ENCODE assay signal across 1 cellular context in the genomic region with DNA sequence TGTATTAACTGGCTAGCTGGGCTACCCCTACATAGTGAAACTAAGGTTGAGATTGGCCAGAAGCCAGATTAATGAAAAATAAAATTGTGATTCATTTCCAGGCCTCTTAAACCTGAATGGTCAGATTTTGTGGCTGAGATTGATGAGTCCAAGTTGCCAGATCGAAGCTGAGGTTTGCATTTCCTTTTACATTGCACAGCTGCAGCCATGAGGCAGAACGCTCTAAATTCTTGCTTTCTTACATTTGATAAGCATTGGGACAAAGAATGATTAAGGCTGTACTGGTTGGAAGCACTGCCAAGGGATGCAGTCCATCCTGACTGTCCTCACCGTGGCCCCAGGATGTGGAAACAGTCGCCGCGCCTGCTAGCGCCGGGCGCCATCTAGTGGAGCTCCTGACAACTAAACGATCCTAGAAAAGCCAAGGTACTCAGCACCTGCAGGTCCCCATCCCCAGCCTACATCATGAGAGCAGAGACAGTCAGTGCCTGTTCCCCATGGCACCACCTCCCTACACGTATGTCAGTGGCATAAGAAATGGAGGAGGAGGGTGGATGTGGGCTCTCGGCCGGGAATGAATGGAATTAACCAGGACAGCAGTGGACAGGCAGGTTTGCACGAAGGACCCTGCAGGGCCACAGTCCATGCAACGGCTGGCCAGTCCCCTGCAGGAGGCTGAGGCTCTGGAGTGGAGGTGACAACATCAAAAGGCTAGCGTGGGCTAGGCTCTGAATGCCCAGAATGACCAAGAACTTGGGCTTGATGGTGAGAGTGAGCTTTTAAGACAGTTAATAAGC.
TF ChIP-seq lines count a peak whose summit lies in the region.

No MANE protein-coding gene starts in this region.

TF ChIP-seq in HepG2, 621 proteins besides CTCF, POLR2A, EP300 and RAD21 (continued from another document):
- TF ChIP-seq, protein P1, sequence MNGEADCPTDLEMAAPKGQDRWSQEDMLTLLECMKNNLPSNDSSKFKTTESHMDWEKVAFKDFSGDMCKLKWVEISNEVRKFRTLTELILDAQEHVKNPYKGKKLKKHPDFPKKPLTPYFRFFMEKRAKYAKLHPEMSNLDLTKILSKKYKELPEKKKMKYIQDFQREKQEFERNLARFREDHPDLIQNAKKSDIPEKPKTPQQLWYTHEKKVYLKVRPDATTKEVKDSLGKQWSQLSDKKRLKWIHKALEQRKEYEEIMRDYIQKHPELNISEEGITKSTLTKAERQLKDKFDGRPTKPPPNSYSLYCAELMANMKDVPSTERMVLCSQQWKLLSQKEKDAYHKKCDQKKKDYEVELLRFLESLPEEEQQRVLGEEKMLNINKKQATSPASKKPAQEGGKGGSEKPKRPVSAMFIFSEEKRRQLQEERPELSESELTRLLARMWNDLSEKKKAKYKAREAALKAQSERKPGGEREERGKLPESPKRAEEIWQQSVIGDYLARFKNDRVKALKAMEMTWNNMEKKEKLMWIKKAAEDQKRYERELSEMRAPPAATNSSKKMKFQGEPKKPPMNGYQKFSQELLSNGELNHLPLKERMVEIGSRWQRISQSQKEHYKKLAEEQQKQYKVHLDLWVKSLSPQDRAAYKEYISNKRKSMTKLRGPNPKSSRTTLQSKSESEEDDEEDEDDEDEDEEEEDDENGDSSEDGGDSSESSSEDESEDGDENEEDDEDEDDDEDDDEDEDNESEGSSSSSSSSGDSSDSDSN (CRISPR knock-in tag; IDR thresholded peaks at IDR 0.05): peak; percentile 30; the same call in 1 of the 2 replicates
- TF ChIP-seq ZNF775 (CRISPR knock-in tag; IDR thresholded peaks at IDR 0.05; ENCODE audit: borderline replicate concordance): no peak
- no peak for TF ChIP-seq SP1 (IDR thresholded peaks at IDR 0.05)
- no peak for TF ChIP-seq SP1 (CRISPR knock-in tag; IDR thresholded peaks at IDR 0.05)
- TF ChIP-seq ZNF598 (CRISPR knock-in tag; IDR thresholded peaks at IDR 0.05; ENCODE audit: borderline replicate concordance): 0 out of 2 replicates have a peak, but pooled peaks have one; percentile 33
- TF ChIP-seq, protein P2, sequence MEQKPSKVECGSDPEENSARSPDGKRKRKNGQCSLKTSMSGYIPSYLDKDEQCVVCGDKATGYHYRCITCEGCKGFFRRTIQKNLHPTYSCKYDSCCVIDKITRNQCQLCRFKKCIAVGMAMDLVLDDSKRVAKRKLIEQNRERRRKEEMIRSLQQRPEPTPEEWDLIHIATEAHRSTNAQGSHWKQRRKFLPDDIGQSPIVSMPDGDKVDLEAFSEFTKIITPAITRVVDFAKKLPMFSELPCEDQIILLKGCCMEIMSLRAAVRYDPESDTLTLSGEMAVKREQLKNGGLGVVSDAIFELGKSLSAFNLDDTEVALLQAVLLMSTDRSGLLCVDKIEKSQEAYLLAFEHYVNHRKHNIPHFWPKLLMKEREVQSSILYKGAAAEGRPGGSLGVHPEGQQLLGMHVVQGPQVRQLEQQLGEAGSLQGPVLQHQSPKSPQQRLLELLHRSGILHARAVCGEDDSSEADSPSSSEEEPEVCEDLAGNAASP (CRISPR knock-in tag; IDR thresholded peaks at IDR 0.05; ENCODE audit: borderline replicate concordance): peak; percentile 83; the same call in 1 of the 2 replicates
- peak; percentile 69 for TF ChIP-seq CEBPG (CRISPR knock-in tag; IDR thresholded peaks at IDR 0.05)
- TF ChIP-seq TBX2 (CRISPR knock-in tag; IDR thresholded peaks at IDR 0.05; ENCODE audit: borderline replicate concordance): peak; percentile 20; the same call in 1 of the 2 replicates
- TF ChIP-seq FOSL2 (CRISPR knock-in tag; IDR thresholded peaks at IDR 0.05): peak; percentile 25; the same call in 1 of the 2 replicates
- TF ChIP-seq, protein P3, sequence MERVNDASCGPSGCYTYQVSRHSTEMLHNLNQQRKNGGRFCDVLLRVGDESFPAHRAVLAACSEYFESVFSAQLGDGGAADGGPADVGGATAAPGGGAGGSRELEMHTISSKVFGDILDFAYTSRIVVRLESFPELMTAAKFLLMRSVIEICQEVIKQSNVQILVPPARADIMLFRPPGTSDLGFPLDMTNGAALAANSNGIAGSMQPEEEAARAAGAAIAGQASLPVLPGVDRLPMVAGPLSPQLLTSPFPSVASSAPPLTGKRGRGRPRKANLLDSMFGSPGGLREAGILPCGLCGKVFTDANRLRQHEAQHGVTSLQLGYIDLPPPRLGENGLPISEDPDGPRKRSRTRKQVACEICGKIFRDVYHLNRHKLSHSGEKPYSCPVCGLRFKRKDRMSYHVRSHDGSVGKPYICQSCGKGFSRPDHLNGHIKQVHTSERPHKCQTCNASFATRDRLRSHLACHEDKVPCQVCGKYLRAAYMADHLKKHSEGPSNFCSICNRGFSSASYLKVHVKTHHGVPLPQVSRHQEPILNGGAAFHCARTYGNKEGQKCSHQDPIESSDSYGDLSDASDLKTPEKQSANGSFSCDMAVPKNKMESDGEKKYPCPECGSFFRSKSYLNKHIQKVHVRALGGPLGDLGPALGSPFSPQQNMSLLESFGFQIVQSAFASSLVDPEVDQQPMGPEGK (CRISPR knock-in tag; IDR thresholded peaks at IDR 0.05): peak; percentile 45; the same call in 1 of the 2 replicates
- TF ChIP-seq MLLT10 (CRISPR knock-in tag; IDR thresholded peaks at IDR 0.05): no peak
- TF ChIP-seq EEA1 (CRISPR knock-in tag; IDR thresholded peaks at IDR 0.05; ENCODE audit: borderline replicate concordance): 0 out of 2 replicates have a peak, but pooled peaks have one; percentile 60
- TF ChIP-seq ZNF34 (CRISPR knock-in tag; IDR thresholded peaks at IDR 0.05; ENCODE audit: borderline replicate concordance): 0 out of 2 replicates have a peak, but pooled peaks have one; percentile 50
- no peak for TF ChIP-seq GFI1 (CRISPR knock-in tag; IDR thresholded peaks at IDR 0.05; ENCODE audit: borderline replicate concordance)
- TF ChIP-seq SAP130 (CRISPR knock-in tag; IDR thresholded peaks at IDR 0.05; ENCODE audit: low read depth): peak; percentile 51; the same call in 1 of the 2 replicates
- TF ChIP-seq, protein P4, sequence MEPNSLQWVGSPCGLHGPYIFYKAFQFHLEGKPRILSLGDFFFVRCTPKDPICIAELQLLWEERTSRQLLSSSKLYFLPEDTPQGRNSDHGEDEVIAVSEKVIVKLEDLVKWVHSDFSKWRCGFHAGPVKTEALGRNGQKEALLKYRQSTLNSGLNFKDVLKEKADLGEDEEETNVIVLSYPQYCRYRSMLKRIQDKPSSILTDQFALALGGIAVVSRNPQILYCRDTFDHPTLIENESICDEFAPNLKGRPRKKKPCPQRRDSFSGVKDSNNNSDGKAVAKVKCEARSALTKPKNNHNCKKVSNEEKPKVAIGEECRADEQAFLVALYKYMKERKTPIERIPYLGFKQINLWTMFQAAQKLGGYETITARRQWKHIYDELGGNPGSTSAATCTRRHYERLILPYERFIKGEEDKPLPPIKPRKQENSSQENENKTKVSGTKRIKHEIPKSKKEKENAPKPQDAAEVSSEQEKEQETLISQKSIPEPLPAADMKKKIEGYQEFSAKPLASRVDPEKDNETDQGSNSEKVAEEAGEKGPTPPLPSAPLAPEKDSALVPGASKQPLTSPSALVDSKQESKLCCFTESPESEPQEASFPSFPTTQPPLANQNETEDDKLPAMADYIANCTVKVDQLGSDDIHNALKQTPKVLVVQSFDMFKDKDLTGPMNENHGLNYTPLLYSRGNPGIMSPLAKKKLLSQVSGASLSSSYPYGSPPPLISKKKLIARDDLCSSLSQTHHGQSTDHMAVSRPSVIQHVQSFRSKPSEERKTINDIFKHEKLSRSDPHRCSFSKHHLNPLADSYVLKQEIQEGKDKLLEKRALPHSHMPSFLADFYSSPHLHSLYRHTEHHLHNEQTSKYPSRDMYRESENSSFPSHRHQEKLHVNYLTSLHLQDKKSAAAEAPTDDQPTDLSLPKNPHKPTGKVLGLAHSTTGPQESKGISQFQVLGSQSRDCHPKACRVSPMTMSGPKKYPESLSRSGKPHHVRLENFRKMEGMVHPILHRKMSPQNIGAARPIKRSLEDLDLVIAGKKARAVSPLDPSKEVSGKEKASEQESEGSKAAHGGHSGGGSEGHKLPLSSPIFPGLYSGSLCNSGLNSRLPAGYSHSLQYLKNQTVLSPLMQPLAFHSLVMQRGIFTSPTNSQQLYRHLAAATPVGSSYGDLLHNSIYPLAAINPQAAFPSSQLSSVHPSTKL (CRISPR knock-in tag; IDR thresholded peaks at IDR 0.05): peak; percentile 21; the same call in 1 of the 2 replicates
- TF ChIP-seq, protein P5, sequence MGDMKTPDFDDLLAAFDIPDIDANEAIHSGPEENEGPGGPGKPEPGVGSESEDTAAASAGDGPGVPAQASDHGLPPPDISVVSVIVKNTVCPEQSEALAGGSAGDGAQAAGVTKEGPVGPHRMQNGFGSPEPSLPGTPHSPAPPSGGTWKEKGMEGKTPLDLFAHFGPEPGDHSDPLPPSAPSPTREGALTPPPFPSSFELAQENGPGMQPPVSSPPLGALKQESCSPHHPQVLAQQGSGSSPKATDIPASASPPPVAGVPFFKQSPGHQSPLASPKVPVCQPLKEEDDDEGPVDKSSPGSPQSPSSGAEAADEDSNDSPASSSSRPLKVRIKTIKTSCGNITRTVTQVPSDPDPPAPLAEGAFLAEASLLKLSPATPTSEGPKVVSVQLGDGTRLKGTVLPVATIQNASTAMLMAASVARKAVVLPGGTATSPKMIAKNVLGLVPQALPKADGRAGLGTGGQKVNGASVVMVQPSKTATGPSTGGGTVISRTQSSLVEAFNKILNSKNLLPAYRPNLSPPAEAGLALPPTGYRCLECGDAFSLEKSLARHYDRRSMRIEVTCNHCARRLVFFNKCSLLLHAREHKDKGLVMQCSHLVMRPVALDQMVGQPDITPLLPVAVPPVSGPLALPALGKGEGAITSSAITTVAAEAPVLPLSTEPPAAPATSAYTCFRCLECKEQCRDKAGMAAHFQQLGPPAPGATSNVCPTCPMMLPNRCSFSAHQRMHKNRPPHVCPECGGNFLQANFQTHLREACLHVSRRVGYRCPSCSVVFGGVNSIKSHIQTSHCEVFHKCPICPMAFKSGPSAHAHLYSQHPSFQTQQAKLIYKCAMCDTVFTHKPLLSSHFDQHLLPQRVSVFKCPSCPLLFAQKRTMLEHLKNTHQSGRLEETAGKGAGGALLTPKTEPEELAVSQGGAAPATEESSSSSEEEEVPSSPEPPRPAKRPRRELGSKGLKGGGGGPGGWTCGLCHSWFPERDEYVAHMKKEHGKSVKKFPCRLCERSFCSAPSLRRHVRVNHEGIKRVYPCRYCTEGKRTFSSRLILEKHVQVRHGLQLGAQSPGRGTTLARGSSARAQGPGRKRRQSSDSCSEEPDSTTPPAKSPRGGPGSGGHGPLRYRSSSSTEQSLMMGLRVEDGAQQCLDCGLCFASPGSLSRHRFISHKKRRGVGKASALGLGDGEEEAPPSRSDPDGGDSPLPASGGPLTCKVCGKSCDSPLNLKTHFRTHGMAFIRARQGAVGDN (CRISPR knock-in tag; IDR thresholded peaks at IDR 0.05): peak; percentile 68
- no peak for TF ChIP-seq ZNF326 (CRISPR knock-in tag; IDR thresholded peaks at IDR 0.05; ENCODE audit: borderline replicate concordance)
- peak; percentile 60 for TF ChIP-seq RXRB (CRISPR knock-in tag; IDR thresholded peaks at IDR 0.05; ENCODE audit: borderline replicate concordance)
- peak; percentile 76; the same call in 1 of the 2 replicates for TF ChIP-seq KDM2A (CRISPR knock-in tag; IDR thresholded peaks at IDR 0.05; ENCODE audit: borderline replicate concordance, low read depth)
- TF ChIP-seq ZSCAN20 (CRISPR knock-in tag; IDR thresholded peaks at IDR 0.05; ENCODE audit: borderline replicate concordance): no peak
- TF ChIP-seq CAMTA2 (CRISPR knock-in tag; IDR thresholded peaks at IDR 0.05; ENCODE audit: borderline replicate concordance): no peak
- peak; percentile 41; the same call in 1 of the 2 replicates for TF ChIP-seq KLF6 (CRISPR knock-in tag; IDR thresholded peaks at IDR 0.05)
- TF ChIP-seq, protein P6, sequence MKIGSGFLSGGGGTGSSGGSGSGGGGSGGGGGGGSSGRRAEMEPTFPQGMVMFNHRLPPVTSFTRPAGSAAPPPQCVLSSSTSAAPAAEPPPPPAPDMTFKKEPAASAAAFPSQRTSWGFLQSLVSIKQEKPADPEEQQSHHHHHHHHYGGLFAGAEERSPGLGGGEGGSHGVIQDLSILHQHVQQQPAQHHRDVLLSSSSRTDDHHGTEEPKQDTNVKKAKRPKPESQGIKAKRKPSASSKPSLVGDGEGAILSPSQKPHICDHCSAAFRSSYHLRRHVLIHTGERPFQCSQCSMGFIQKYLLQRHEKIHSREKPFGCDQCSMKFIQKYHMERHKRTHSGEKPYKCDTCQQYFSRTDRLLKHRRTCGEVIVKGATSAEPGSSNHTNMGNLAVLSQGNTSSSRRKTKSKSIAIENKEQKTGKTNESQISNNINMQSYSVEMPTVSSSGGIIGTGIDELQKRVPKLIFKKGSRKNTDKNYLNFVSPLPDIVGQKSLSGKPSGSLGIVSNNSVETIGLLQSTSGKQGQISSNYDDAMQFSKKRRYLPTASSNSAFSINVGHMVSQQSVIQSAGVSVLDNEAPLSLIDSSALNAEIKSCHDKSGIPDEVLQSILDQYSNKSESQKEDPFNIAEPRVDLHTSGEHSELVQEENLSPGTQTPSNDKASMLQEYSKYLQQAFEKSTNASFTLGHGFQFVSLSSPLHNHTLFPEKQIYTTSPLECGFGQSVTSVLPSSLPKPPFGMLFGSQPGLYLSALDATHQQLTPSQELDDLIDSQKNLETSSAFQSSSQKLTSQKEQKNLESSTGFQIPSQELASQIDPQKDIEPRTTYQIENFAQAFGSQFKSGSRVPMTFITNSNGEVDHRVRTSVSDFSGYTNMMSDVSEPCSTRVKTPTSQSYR (CRISPR knock-in tag; IDR thresholded peaks at IDR 0.05; ENCODE audit: borderline replicate concordance): 0 out of 2 replicates have a peak, but pooled peaks have one; percentile 7
- TF ChIP-seq, protein P7, sequence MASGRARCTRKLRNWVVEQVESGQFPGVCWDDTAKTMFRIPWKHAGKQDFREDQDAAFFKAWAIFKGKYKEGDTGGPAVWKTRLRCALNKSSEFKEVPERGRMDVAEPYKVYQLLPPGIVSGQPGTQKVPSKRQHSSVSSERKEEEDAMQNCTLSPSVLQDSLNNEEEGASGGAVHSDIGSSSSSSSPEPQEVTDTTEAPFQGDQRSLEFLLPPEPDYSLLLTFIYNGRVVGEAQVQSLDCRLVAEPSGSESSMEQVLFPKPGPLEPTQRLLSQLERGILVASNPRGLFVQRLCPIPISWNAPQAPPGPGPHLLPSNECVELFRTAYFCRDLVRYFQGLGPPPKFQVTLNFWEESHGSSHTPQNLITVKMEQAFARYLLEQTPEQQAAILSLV (CRISPR knock-in tag; IDR thresholded peaks at IDR 0.05; ENCODE audit: borderline replicate concordance): 0 out of 2 replicates have a peak, but pooled peaks have one; percentile 48
- peak; percentile 77 for TF ChIP-seq RXRA (CRISPR knock-in tag; IDR thresholded peaks at IDR 0.05)
- TF ChIP-seq ZNF747 (CRISPR knock-in tag; IDR thresholded peaks at IDR 0.05; ENCODE audit: borderline replicate concordance): no peak
- TF ChIP-seq ZC3H4 (CRISPR knock-in tag; IDR thresholded peaks at IDR 0.05; ENCODE audit: borderline replicate concordance): no peak
- no peak for TF ChIP-seq ZFP41 (CRISPR knock-in tag; IDR thresholded peaks at IDR 0.05; ENCODE audit: borderline replicate concordance)
- no peak for TF ChIP-seq SMARCE1 (IDR thresholded peaks at IDR 0.05; ENCODE audit: borderline replicate concordance)
- peak; percentile 46; the same call in 1 of the 2 replicates for TF ChIP-seq IRF2 (CRISPR knock-in tag; IDR thresholded peaks at IDR 0.05)
- TF ChIP-seq NFKB2 (CRISPR knock-in tag; IDR thresholded peaks at IDR 0.05; ENCODE audit: borderline replicate concordance): peak; percentile 49; the same call in 1 of the 2 replicates
- peak; percentile 43; the same call in 1 of the 2 replicates for TF ChIP-seq KDM5B (CRISPR knock-in tag; IDR thresholded peaks at IDR 0.05; ENCODE audit: borderline replicate concordance)
- TF ChIP-seq SMC3 (IDR thresholded peaks at IDR 0.05; ENCODE audit: low read length): peak; percentile 93
- TF ChIP-seq, protein P8, sequence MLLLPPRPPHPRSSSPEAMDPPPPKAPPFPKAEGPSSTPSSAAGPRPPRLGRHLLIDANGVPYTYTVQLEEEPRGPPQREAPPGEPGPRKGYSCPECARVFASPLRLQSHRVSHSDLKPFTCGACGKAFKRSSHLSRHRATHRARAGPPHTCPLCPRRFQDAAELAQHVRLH (CRISPR knock-in tag; IDR thresholded peaks at IDR 0.05; ENCODE audit: borderline replicate concordance, low read depth): peak; percentile 30; the same call in 1 of the 2 replicates
- TF ChIP-seq ZBTB7B (CRISPR knock-in tag; IDR thresholded peaks at IDR 0.05): 0 out of 2 replicates have a peak, but pooled peaks have one; percentile 40
- peak; percentile 99 for TF ChIP-seq STAG1 (CRISPR knock-in tag; IDR thresholded peaks at IDR 0.05)
